24 cellular contexts compared by ENCODE assay signal in the genomic region with DNA sequence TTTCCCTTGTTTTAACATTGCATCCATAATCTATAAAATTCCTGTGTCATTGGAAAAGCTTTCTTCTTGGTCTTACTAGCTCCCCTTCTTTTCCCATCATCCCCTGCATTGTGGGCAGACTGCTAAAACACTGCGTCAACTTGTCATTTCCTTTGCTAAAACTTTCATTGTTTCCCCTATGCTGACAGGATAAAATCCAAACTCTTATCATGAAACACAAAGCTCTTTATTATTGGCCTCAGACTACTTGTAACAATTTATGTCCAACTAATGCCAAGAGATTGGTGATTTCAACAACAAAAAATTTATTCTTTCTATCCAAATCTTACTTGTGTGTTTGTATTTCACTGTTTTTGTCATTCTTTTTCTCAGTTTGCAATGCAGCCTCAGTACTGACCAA.
DNase-seq lines count a peak whose midpoint lies in the region; ATAC-seq, FAIRE-seq and TF ChIP-seq lines count a peak whose summit lies in the region.
"Had no signal": no experiment of that assay in that cellular context is flagged by ENCODE, and none has a peak within 500 bp of the region (broad histone marks: within the 10 kb centered on the region; RNA-seq: fewer than 3 reads in every experiment).

No MANE protein-coding gene starts in this region.

- no peaks in the 10 kb centered on the region for H3K4me1 ChIP-seq in HepG2 (ENCODE audit: insufficient read depth, low read length)
- H3K4me1 ChIP-seq: A549, SJSA1 had no signal

- FAIRE-seq in urothelium cell line (lab: Jason Lieb, UNC) = peak; percentile 67
- no peak for FAIRE-seq in HepG2 (lab: Jason Lieb, UNC)
- FAIRE-seq: H54, HTR-8/SVneo had no signal

- H3K27me3 ChIP-seq in HepG2 (ENCODE audit: control insufficient read depth in 1 of 2, insufficient read depth in 2 of 2, low read length in 2 of 2) = no peaks in the 10 kb centered on the region
- H3K27me3 ChIP-seq: MG63, SJSA1 had no signal

- peaks cover 2% of the 10 kb centered on the region for H3K9me3 Mint-ChIP-seq in nephron

- TF ChIP-seq EP300 in HepG2 (IDR thresholded peaks at IDR 0.05; ENCODE audit: low read depth in 2 of 2, low read length in 2 of 2) = no peak
- no peak for TF ChIP-seq EP300 in HepG2 (CRISPR knock-in tag; IDR thresholded peaks at IDR 0.05; ENCODE audit: borderline replicate concordance)

- H4K20me1 ChIP-seq in HepG2 (ENCODE audit: insufficient read depth, low read length) = no peaks in the 10 kb centered on the region

- no peak overlapping the region for H3K4me2 ChIP-seq in HepG2 (ENCODE audit: low read depth, low read length)
- H3K4me2 ChIP-seq: A549, PC-9 had no signal

- H3K79me2 ChIP-seq in HepG2 (ENCODE audit: insufficient read depth, low read length) = no peaks in the 10 kb centered on the region

- no peak overlapping the region for H2AFZ ChIP-seq in HepG2 (ENCODE audit: low read length)
- H2AFZ ChIP-seq: PC-9 had no signal

- H3K9me3 ChIP-seq in HepG2 (ENCODE audit: low read length) = no peaks in the 10 kb centered on the region
- H3K9me3 ChIP-seq: A549, MG63, SJSA1 had no signal

- no peaks in the 10 kb centered on the region for H3K36me3 Mint-ChIP-seq in nephron (ENCODE audit: low read depth)
- H3K36me3 Mint-ChIP-seq: CD4-positive, alpha-beta memory T cell had no signal

- H3K4me3 ChIP-seq in fibroblast of pulmonary artery (replicated peaks; ENCODE audit: low read depth, low read length) (no peak overlapping the region), HepG2 (replicated peaks in 1 of 3; ENCODE audit: insufficient read depth in 1 of 3, low read depth in 2 of 3, low read length in 3 of 3) (no peak overlapping the region)
- H3K4me3 ChIP-seq: A549, MG63, PC-9, SJSA1 had no signal

- no peak for TF ChIP-seq CTCF in fibroblast of pulmonary artery (IDR thresholded peaks at IDR 0.05; ENCODE audit: low read length, missing control alignments)
- TF ChIP-seq CTCF in nephron (IDR thresholded peaks at IDR 0.05; ENCODE audit: unreplicated experiment in 3 of 3) = no peak
- no peak for TF ChIP-seq CTCF in HepG2 (CRISPR knock-in tag; IDR thresholded peaks at IDR 0.05)

- H3K4me1 Mint-ChIP-seq in nephron = peaks cover 20% of the 10 kb centered on the region
- H3K4me1 Mint-ChIP-seq: CD4-positive, alpha-beta memory T cell had no signal

- WGBS in HepG2 (ENCODE audit: low lambda C conversion rate) = 64% methylated on average over 1 of the region's 1 CpG

- no peak for TF ChIP-seq POLR2A in HepG2 (IDR thresholded peaks at IDR 0.05; ENCODE audit: insufficient read depth in 1 of 2, low read depth in 2 of 2, low read length in 2 of 2)

- POLR2A ChIA-PET in HepG2 (lab: Yijun Ruan, JAX) = no interaction called here

- in situ Hi-C loops in HepG2 (cut with HindIII; ENCODE audit: extremely low pct_ligation_motif_present, low pct_unique_long_range_greater_than_20kb) = no loop called here

- H3K9ac ChIP-seq in HepG2 (ENCODE audit: insufficient read depth, low read depth, low read length) = no peak overlapping the region

- no TSS peak for BruUV-seq in HepG2 (replicated peaks; lab: Mats Ljungman, UMichigan)

- no peaks in the 10 kb centered on the region for H3K27me3 Mint-ChIP-seq in nephron (ENCODE audit: low read depth)
- H3K27me3 Mint-ChIP-seq: CD4-positive, alpha-beta memory T cell had no signal

- ATAC-seq in HG02973 (IDR thresholded peaks at IDR 0.05; ENCODE audit: unreplicated experiment) (no peak), HepG2 (no peak)
- ATAC-seq: A549 had no signal

- H3K27ac Mint-ChIP-seq in nephron = peak overlapping the region in 2 of 3 experiments; percentile 13 to 22
- H3K27ac Mint-ChIP-seq: CD4-positive, alpha-beta memory T cell had no signal

- H3K4me3 Mint-ChIP-seq in nephron = no peak overlapping the region
- H3K4me3 Mint-ChIP-seq: CD4-positive, alpha-beta memory T cell had no signal

- TF ChIP-seq RAD21 in HepG2 (CRISPR knock-in tag; IDR thresholded peaks at IDR 0.05) = no peak

- intact Hi-C loops in HepG2 (cut with micrococcal nuclease; ENCODE audit: unreplicated experiment) = no loop called here

- DNase-seq in astrocyte of the hippocampus (ENCODE audit: low read depth, low spot score) (peak; percentile 34), fibroblast of pulmonary artery (ENCODE audit: low read depth) (peak; percentile 90), urothelium cell line (ENCODE audit: low spot score) (no peak), NCI-H524 (lab: John Stamatoyannopoulos, UW) (no peak), HepG2 (ENCODE audit: low spot score) (no peak)
- DNase-seq: C1 segment of cervical spinal cord; CD4-positive, alpha-beta memory T cell; COR-L47; DMS53; IMR-90; KG1; MG63; NCI-H2029 treated with DMSO at 0.1 percent for 48 hours; NCI-H446 treated with DMSO at 0.1 percent for 48 hours; NCI-H526 treated with DMSO at 0.1 percent for 48 hours; PC-9; Right ventricle myocardium superior; RPMI8226 had no signal

- H3K27ac ChIP-seq in HepG2 (ENCODE audit: extremely low read length, insufficient read depth, low read length) = no peak overlapping the region
- H3K27ac ChIP-seq: A549, PC-9, SJSA1 had no signal

- CTCF ChIA-PET in HepG2 (lab: Yijun Ruan, JAX; ENCODE audit: low intra/inter-chr PET ratio, low total read pairs) = no interaction called here

- H3K36me3 ChIP-seq in HepG2 (replicated peaks in 1 of 2; ENCODE audit: control insufficient read depth in 1 of 2, insufficient read depth in 2 of 2, low read length in 2 of 2) = no peaks in the 10 kb centered on the region
- H3K36me3 ChIP-seq: MG63, SJSA1 had no signal

TF ChIP-seq in HepG2, 621 proteins besides CTCF, POLR2A, EP300 and RAD21:
- TF ChIP-seq RFX1 (IDR thresholded peaks at IDR 0.05) (no peak), ZSCAN25 (CRISPR knock-in tag; IDR thresholded peaks at IDR 0.05) (no peak), TBL1XR1 (IDR thresholded peaks at IDR 0.05; ENCODE audit: borderline replicate concordance, low read length, partially characterized antibody) (no peak), CREM (IDR thresholded peaks at IDR 0.05) (no peak), CREM (CRISPR knock-in tag; IDR thresholded peaks at IDR 0.05) (no peak), SP5 (CRISPR knock-in tag; IDR thresholded peaks at IDR 0.05; ENCODE audit: borderline replicate concordance, low read depth) (no peak), MAF1 (CRISPR knock-in tag; IDR thresholded peaks at IDR 0.05; ENCODE audit: borderline replicate concordance) (no peak)
- TF ChIP-seq, protein P1, sequence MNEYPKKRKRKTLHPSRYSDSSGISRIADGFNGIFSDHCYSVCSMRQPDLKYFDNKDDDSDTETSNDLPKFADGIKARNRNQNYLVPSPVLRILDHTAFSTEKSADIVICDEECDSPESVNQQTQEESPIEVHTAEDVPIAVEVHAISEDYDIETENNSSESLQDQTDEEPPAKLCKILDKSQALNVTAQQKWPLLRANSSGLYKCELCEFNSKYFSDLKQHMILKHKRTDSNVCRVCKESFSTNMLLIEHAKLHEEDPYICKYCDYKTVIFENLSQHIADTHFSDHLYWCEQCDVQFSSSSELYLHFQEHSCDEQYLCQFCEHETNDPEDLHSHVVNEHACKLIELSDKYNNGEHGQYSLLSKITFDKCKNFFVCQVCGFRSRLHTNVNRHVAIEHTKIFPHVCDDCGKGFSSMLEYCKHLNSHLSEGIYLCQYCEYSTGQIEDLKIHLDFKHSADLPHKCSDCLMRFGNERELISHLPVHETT (CRISPR knock-in tag; conservative IDR thresholded peaks at IDR 0.05) = no peak
- TF ChIP-seq, protein P2, sequence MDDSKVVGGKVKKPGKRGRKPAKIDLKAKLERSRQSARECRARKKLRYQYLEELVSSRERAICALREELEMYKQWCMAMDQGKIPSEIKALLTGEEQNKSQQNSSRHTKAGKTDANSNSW (CRISPR knock-in tag; IDR thresholded peaks at IDR 0.05; ENCODE audit: borderline replicate concordance) = no peak
- TF ChIP-seq, protein P3, sequence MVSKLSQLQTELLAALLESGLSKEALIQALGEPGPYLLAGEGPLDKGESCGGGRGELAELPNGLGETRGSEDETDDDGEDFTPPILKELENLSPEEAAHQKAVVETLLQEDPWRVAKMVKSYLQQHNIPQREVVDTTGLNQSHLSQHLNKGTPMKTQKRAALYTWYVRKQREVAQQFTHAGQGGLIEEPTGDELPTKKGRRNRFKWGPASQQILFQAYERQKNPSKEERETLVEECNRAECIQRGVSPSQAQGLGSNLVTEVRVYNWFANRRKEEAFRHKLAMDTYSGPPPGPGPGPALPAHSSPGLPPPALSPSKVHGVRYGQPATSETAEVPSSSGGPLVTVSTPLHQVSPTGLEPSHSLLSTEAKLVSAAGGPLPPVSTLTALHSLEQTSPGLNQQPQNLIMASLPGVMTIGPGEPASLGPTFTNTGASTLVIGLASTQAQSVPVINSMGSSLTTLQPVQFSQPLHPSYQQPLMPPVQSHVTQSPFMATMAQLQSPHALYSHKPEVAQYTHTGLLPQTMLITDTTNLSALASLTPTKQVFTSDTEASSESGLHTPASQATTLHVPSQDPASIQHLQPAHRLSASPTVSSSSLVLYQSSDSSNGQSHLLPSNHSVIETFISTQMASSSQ (IDR thresholded peaks at IDR 0.05; ENCODE audit: low read depth) = no peak
- TF ChIP-seq, protein P3 (CRISPR knock-in tag; IDR thresholded peaks at IDR 0.05; ENCODE audit: borderline replicate concordance) = no peak

Comparison
In these comparisons a context has a peak if more than half of its experiments do, and no peak if none do; other contexts are left out.
1. DNase-seq: peak in astrocyte of the hippocampus (single experiment) and fibroblast of pulmonary artery (single experiment); none in urothelium cell line (single experiment), NCI-H524 (0 of 2) and HepG2 (single experiment).